ENCODE assay signal across 22 cellular contexts in genomic region chr5:163489745-163490075, GRCh38. TPM values are rescaled to one million over a fixed set of nuclear protein-coding genes. Genes with fewer than 3 reads are reported as not detected.
A peak's percentile ranks its signal among the peaks of the same experiment; 100 is the strongest.
DNase-seq lines count a peak whose midpoint lies in the region; ATAC-seq, FAIRE-seq and TF ChIP-seq lines count a peak whose summit lies in the region.
"Had no signal": no experiment of that assay in that cellular context is flagged by ENCODE, and none has a peak within 500 bp of the region (broad histone marks: within the 10 kb centered on the region; RNA-seq: fewer than 3 reads in every experiment).

No MANE protein-coding gene starts in this region.

- H3K36me3 ChIP-seq in endodermal cell (ENCODE audit: control insufficient read depth, insufficient read depth, low read length) = peaks cover 60% of the 10 kb centered on the region
- peaks cover 63% of the 10 kb centered on the region for H3K36me3 ChIP-seq in mesodermal cell (ENCODE audit: control insufficient read depth, insufficient read depth, low read length)
- peaks cover 7% of the 10 kb centered on the region for H3K36me3 ChIP-seq in osteoblast (ENCODE audit: insufficient read depth, low read length)
- H3K36me3 ChIP-seq: Peyer's patch had no signal

- H3K4me3 Mint-ChIP-seq in endodermal cell = no peak overlapping the region
- no peak overlapping the region for H3K4me3 Mint-ChIP-seq in CD4-positive, alpha-beta T cell
- H3K4me3 Mint-ChIP-seq: CD4-positive, alpha-beta memory T cell; IgD-negative memory B cell had no signal

- TF ChIP-seq CTCF in endodermal cell (conservative IDR thresholded peaks at IDR 0.05) (no peak), osteoblast (IDR thresholded peaks at IDR 0.05; ENCODE audit: extremely low read depth, low read depth, low read length) (no peak)
- TF ChIP-seq CTCF in CD4-positive, alpha-beta T cell (IDR thresholded peaks at IDR 0.05) = no peak

- H3K4me1 ChIP-seq in endodermal cell (ENCODE audit: control insufficient read depth, insufficient read depth, low read length) = no peaks in the 10 kb centered on the region
- H3K4me1 ChIP-seq in mesodermal cell (ENCODE audit: control insufficient read depth, insufficient read depth, low read length, poor library complexity, severe bottlenecking) = peaks cover 3% of the 10 kb centered on the region
- H3K4me1 ChIP-seq in osteoblast (ENCODE audit: insufficient read depth, low read length) = no peaks in the 10 kb centered on the region
- H3K4me1 ChIP-seq: Caco-2, HAP-1, Peyer's patch, SJCRH30 had no signal

- 88% methylated on average over 1 to 3 of the region's 3 CpGs for WGBS in endodermal cell (ENCODE audit: insufficient coverage in 1 of 2, insufficient read length in 1 of 2), 2 experiments
- WGBS in mesodermal cell (ENCODE audit: insufficient coverage in 2 of 2), 2 experiments = no CpG with 5 or more reads among the region's 3 CpGs

- CTCF ChIA-PET in CD4-positive, alpha-beta T cell (lab: Charles Lee) = interaction anchor here (1.1 to 1.2 kb wide), 2 partner anchors 12 to 13 kb away, joined by 4 read pairs; no protein-coding TSS in a partner anchor

- peak overlapping the region; percentile 81 for H3K27ac Mint-ChIP-seq in endodermal cell
- H3K27ac Mint-ChIP-seq in CD4-positive, alpha-beta T cell = no peak overlapping the region
- H3K27ac Mint-ChIP-seq: IgD-negative memory B cell had no signal

- H2AFZ ChIP-seq in osteoblast (ENCODE audit: low read length) = peak overlapping the region; percentile 28
- H2AFZ ChIP-seq: GM23248 had no signal

- H3K4me3 ChIP-seq in endodermal cell (ENCODE audit: low read length) (no peak overlapping the region), mesodermal cell (ENCODE audit: extremely low read depth, insufficient read depth, low read length, poor library complexity, severe bottlenecking) (no peak overlapping the region), osteoblast (ENCODE audit: insufficient read depth, low read length) (no peak overlapping the region)
- H3K4me3 ChIP-seq: GM12878, GM23248, HAP-1, Peyer's patch, SJCRH30 had no signal

- ATAC-seq in GM19463 (IDR thresholded peaks at IDR 0.05; ENCODE audit: unreplicated experiment) = peak; percentile 33
- ATAC-seq in CD4-positive, alpha-beta T cell (ENCODE audit: poor library complexity) = no peak

- peaks cover 18% of the 10 kb centered on the region for H3K9me3 Mint-ChIP-seq in endodermal cell
- H3K9me3 Mint-ChIP-seq in CD4-positive, alpha-beta T cell = no peaks in the 10 kb centered on the region
- H3K9me3 Mint-ChIP-seq: CD4-positive, alpha-beta memory T cell; IgD-negative memory B cell had no signal

- H3K9ac ChIP-seq in endodermal cell (ENCODE audit: extremely low read depth, low read length, poor library complexity, severe bottlenecking) = no peak overlapping the region
- H3K9ac ChIP-seq: GM23248 had no signal

- no peaks in the 10 kb centered on the region for H3K79me2 ChIP-seq in osteoblast (ENCODE audit: insufficient read depth, low read length)

- no peaks in the 10 kb centered on the region for H3K4me1 Mint-ChIP-seq in endodermal cell
- H3K4me1 Mint-ChIP-seq in CD4-positive, alpha-beta T cell (ENCODE audit: low read depth) = no peaks in the 10 kb centered on the region
- H3K4me1 Mint-ChIP-seq: IgD-negative memory B cell had no signal

- H3K27ac ChIP-seq in endodermal cell (ENCODE audit: low read depth, low read length) (no peak overlapping the region), mesodermal cell (ENCODE audit: low read depth, low read length, severe bottlenecking) (peak overlapping the region; percentile 24), osteoblast (ENCODE audit: low read depth, low read length) (no peak overlapping the region)
- H3K27ac ChIP-seq in CD4-positive, alpha-beta T cell (ENCODE audit: low read depth, low read length) = no peak overlapping the region
- H3K27ac ChIP-seq: GM23248, Peyer's patch, SJCRH30 had no signal

- H3K27me3 Mint-ChIP-seq in endodermal cell (ENCODE audit: insufficient read depth) = no peaks in the 10 kb centered on the region
- H3K27me3 Mint-ChIP-seq in CD4-positive, alpha-beta T cell = no peaks in the 10 kb centered on the region
- H3K27me3 Mint-ChIP-seq: CD4-positive, alpha-beta memory T cell; IgD-negative memory B cell had no signal

- no peak overlapping the region for H3K4me2 ChIP-seq in osteoblast (ENCODE audit: insufficient read depth, low read length)

- intact Hi-C loops in CD4-positive, alpha-beta T cell (cut with DNase I, micrococcal nuclease) = no loop called here

- POLR2A ChIA-PET in CD4-positive, alpha-beta T cell (lab: Charles Lee) = interaction anchor here (0.8 to 3.3 kb wide), 3 partner anchors 9 to 15 kb away, joined by 3 to 24 read pairs (median 4); partner anchors contain the start of gene MAT2B

- FAIRE-seq in frontal cortex (lab: Jason Lieb, UNC) = no peak
- FAIRE-seq: GM12878 had no signal

- H3K27me3 ChIP-seq in endodermal cell (ENCODE audit: control insufficient read depth, insufficient read depth, low read length, poor library complexity, severe bottlenecking) = no peaks in the 10 kb centered on the region
- H3K27me3 ChIP-seq in osteoblast (ENCODE audit: insufficient read depth, low read length) = no peaks in the 10 kb centered on the region
- H3K27me3 ChIP-seq in CD4-positive, alpha-beta T cell (ENCODE audit: control insufficient read depth, insufficient read depth, low read length) = no peaks in the 10 kb centered on the region
- H3K27me3 ChIP-seq: Peyer's patch, SJCRH30 had no signal

- H4K20me1 ChIP-seq in osteoblast (ENCODE audit: insufficient read depth, low read length) = no peaks in the 10 kb centered on the region

- peaks cover 22% of the 10 kb centered on the region for H3K9me3 ChIP-seq in endodermal cell (ENCODE audit: control insufficient read depth, low read length)
- H3K9me3 ChIP-seq in mesodermal cell (ENCODE audit: control insufficient read depth, low read length) = no peaks in the 10 kb centered on the region
- H3K9me3 ChIP-seq in osteoblast (ENCODE audit: low read depth, low read length) = no peaks in the 10 kb centered on the region
- H3K9me3 ChIP-seq in CD4-positive, alpha-beta T cell (ENCODE audit: control insufficient read depth, low read length) = no peaks in the 10 kb centered on the region
- H3K9me3 ChIP-seq: Caco-2, HAP-1, Peyer's patch, SJCRH30 had no signal

- no peak for DNase-seq in endodermal cell
- no peak for DNase-seq in osteoblast (ENCODE audit: insufficient read length, low spot score, missing footprints)
- no peak for DNase-seq in CD4-positive, alpha-beta T cell
- DNase-seq in stimulated activated naive CD4-positive, alpha-beta T cell treated with Interleukin-2 at 50 U/mL for 16 hours (lab: John Stamatoyannopoulos, UW) = no peak
- no peak for DNase-seq in frontal cortex (ENCODE audit: low spot score in 2 of 2)
- DNase-seq: DMS 273 treated with DMSO at 0.1 percent for 48 hours, DND-41, NCI-H1105, NCI-H146, NCI-H2029, NCI-H345, NCI-H774, Peyer's patch had no signal

- peaks cover 69% of the 10 kb centered on the region for H3K36me3 Mint-ChIP-seq in endodermal cell (ENCODE audit: low read depth)
- H3K36me3 Mint-ChIP-seq in CD4-positive, alpha-beta T cell (ENCODE audit: low read depth) = no peaks in the 10 kb centered on the region
- H3K36me3 Mint-ChIP-seq: CD4-positive, alpha-beta memory T cell had no signal

RNA-seq across cellular contexts. Expression of gene MAT2B, which starts 15.7 kb away (rescaled TPM):
- total RNA-seq in endodermal cell (10 to 100 TPM; 45.4 to 47.7 TPM), osteoblast (46.7 and 52.2 TPM in 2 replicates), frontal cortex (37.1 TPM)
- 83.1 TPM for polyA plus RNA-seq in endodermal cell (2013, experiment 1 of 2)
- 71.7 TPM for polyA plus RNA-seq in endodermal cell (2013, experiment 2 of 2)
- 49.1 TPM for polyA plus RNA-seq in mesodermal cell (2013, experiment 1 of 2)
- 52.3 TPM for polyA plus RNA-seq in mesodermal cell (2013, experiment 2 of 2)
- total RNA-seq in CD4-positive, alpha-beta T cell = 10 to 100 TPM; 33.0 to 34.7 TPM

RNA-seq across cellular contexts. Expression of gene HMMR, which starts 29.3 kb away (rescaled TPM):
- 10 to 100 TPM; 36.9 to 63.7 TPM for total RNA-seq in endodermal cell
- 63.8 TPM for polyA plus RNA-seq in endodermal cell (2013, experiment 1 of 2)
- polyA plus RNA-seq in endodermal cell (2013, experiment 2 of 2) = 76.6 TPM
- 49.7 TPM for polyA plus RNA-seq in mesodermal cell (2013, experiment 1 of 2)
- polyA plus RNA-seq in mesodermal cell (2013, experiment 2 of 2) = 82.2 TPM
- 2.5 and 2.9 TPM in 2 replicates for total RNA-seq in osteoblast
- under 1 TPM; 0.42 to 0.74 TPM for total RNA-seq in CD4-positive, alpha-beta T cell
- total RNA-seq in frontal cortex = 2.9 TPM
- polyA plus RNA-seq: IgD-negative memory B cell had no signal

RNA-seq across cellular contexts. Expression of gene NUDCD2, which starts 29.8 kb away (rescaled TPM):
- 10 to 100 TPM; 36.0 to 73.0 TPM for total RNA-seq in endodermal cell
- polyA plus RNA-seq in endodermal cell (2013, experiment 1 of 2) = 46.1 TPM
- polyA plus RNA-seq in endodermal cell (2013, experiment 2 of 2) = 38.6 TPM
- polyA plus RNA-seq in mesodermal cell (2013, experiment 1 of 2) = 26.1 TPM
- polyA plus RNA-seq in mesodermal cell (2013, experiment 2 of 2) = 33.0 TPM
- 5.9 and 7.2 TPM in 2 replicates for total RNA-seq in osteoblast
- total RNA-seq in CD4-positive, alpha-beta T cell = 10 to 100 TPM; 18.0 to 18.9 TPM
- 17.5 TPM for total RNA-seq in frontal cortex

RNA-seq across cellular contexts. Expression of gene CCNG1, which starts 52.3 kb away (rescaled TPM):
- total RNA-seq in endodermal cell (100 to 1,000 TPM; 542 to 622 TPM), osteoblast (455 and 469 TPM in 2 replicates), frontal cortex (133 TPM)
- 392 TPM for polyA plus RNA-seq in endodermal cell (2013, experiment 1 of 2)
- 415 TPM for polyA plus RNA-seq in endodermal cell (2013, experiment 2 of 2)
- 345 TPM for polyA plus RNA-seq in mesodermal cell (2013, experiment 1 of 2)
- polyA plus RNA-seq in mesodermal cell (2013, experiment 2 of 2) = 394 TPM
- 100 to 1,000 TPM; 114 to 116 TPM for total RNA-seq in CD4-positive, alpha-beta T cell
